In genomic region chr5:81908044-81908443, GRCh38 we compare ENCODE assay signal across 23 cellular contexts.
DNase-seq lines count a peak whose midpoint lies in the region; ATAC-seq and TF ChIP-seq lines count a peak whose summit lies in the region.
"Had no signal": no experiment of that assay in that cellular context is flagged by ENCODE, and none has a peak within 500 bp of the region (broad histone marks: within the 10 kb centered on the region; RNA-seq: fewer than 3 reads in every experiment).

No MANE protein-coding gene starts in this region.

- no peak overlapping the region for H3K27ac ChIP-seq in KMS-11

- in situ Hi-C loops in astrocyte of the spinal cord (cut with HindIII; ENCODE audit: low sequenced_read_pairs) (no loop called here), G401 (cut with HindIII; ENCODE audit: low sequenced_read_pairs) (no loop called here)

- H3K4me3 Mint-ChIP-seq in mesothelial cell of epicardium, result no peak overlapping the region
- no peak overlapping the region for H3K4me3 Mint-ChIP-seq in stimulated activated memory B cell treated with anti-CD40 and anti-IgM and Interleukin-4, amounts not matched to agents 10 μg/mL and 1 μg/mL and 100 μg/mL, for 72 hours
- H3K4me3 Mint-ChIP-seq: CD4-positive, alpha-beta memory T cell; T-cell had no signal

- no peak for ATAC-seq in stimulated activated memory B cell treated with anti-CD40 and anti-IgM and Interleukin-4, amounts not matched to agents 10 μg/mL and 1 μg/mL and 100 μg/mL, for 72 hours
- ATAC-seq: HepG2, T-cell had no signal

- no peak for TF ChIP-seq CTCF in KMS-11 (conservative IDR thresholded peaks at IDR 0.05; ENCODE audit: low read depth, low read length)
- TF ChIP-seq CTCF in astrocyte of the spinal cord (IDR thresholded peaks at IDR 0.05; ENCODE audit: low read depth, low read length), result no peak
- no peak for TF ChIP-seq CTCF in mesothelial cell of epicardium (IDR thresholded peaks at IDR 0.05; ENCODE audit: unreplicated experiment)

- H3K27me3 Mint-ChIP-seq in mesothelial cell of epicardium (ENCODE audit: low read depth), result no peaks in the 10 kb centered on the region
- H3K27me3 Mint-ChIP-seq in stimulated activated memory B cell treated with anti-CD40 and anti-IgM and Interleukin-4, amounts not matched to agents 10 μg/mL and 1 μg/mL and 100 μg/mL, for 72 hours, result no peaks in the 10 kb centered on the region
- H3K27me3 Mint-ChIP-seq: CD4-positive, alpha-beta memory T cell; T-cell had no signal

- no peaks in the 10 kb centered on the region for H3K9me3 Mint-ChIP-seq in mesothelial cell of epicardium
- H3K9me3 Mint-ChIP-seq in stimulated activated memory B cell treated with anti-CD40 and anti-IgM and Interleukin-4, amounts not matched to agents 10 μg/mL and 1 μg/mL and 100 μg/mL, for 72 hours, result no peaks in the 10 kb centered on the region
- H3K9me3 Mint-ChIP-seq: T-cell had no signal

- H4K20me1 ChIP-seq in KMS-11 (ENCODE audit: insufficient read depth), result no peaks in the 10 kb centered on the region

- DNase-seq in astrocyte of the spinal cord (ENCODE audit: low read depth, low spot score) (peak; percentile 3), mesothelial cell of epicardium (ENCODE audit: low spot score in 2 of 2, unreplicated experiment in 2 of 2) (no peak), G401 (ENCODE audit: low spot score) (no peak), T-helper 9 cell (no peak), CD1c-positive myeloid dendritic cell (ENCODE audit: extremely low spot score) (no peak)
- DNase-seq: CD4-positive, alpha-beta memory T cell; COR-L47; DMS79; EL; GF-D8; Kasumi-1; NCI-H146; NCI-H1930; NCI-H2107; NCI-H446; NCI-H524 treated with DMSO at 0.1 percent for 48 hours; NCI-H82; Right ventricle myocardium superior; RPMI8226; T-cell had no signal

- H3K36me3 Mint-ChIP-seq in mesothelial cell of epicardium, result no peaks in the 10 kb centered on the region
- H3K36me3 Mint-ChIP-seq in stimulated activated memory B cell treated with anti-CD40 and anti-IgM and Interleukin-4, amounts not matched to agents 10 μg/mL and 1 μg/mL and 100 μg/mL, for 72 hours, result no peaks in the 10 kb centered on the region
- H3K36me3 Mint-ChIP-seq: CD4-positive, alpha-beta memory T cell; T-cell had no signal

- H3K36me3 ChIP-seq in KMS-11 (ENCODE audit: insufficient read depth), result no peaks in the 10 kb centered on the region

- H3K9ac ChIP-seq in KMS-11, result no peak overlapping the region

- H3K4me2 ChIP-seq in KMS-11, result peak overlapping the region; percentile 5; the same call in 1 of the 2 replicates

- peak overlapping the region; percentile 58 for H3K27ac Mint-ChIP-seq in mesothelial cell of epicardium
- peak overlapping the region; percentile 67 for H3K27ac Mint-ChIP-seq in stimulated activated memory B cell treated with anti-CD40 and anti-IgM and Interleukin-4, amounts not matched to agents 10 μg/mL and 1 μg/mL and 100 μg/mL, for 72 hours
- H3K27ac Mint-ChIP-seq: CD4-positive, alpha-beta memory T cell; T-cell had no signal

- peaks cover 20% of the 10 kb centered on the region for H3K4me1 ChIP-seq in KMS-11 (ENCODE audit: low read depth, poor library complexity, severe bottlenecking)

- H2AFZ ChIP-seq in KMS-11 (ENCODE audit: low read depth), result no peak overlapping the region

- H3K4me3 ChIP-seq in KMS-11 (IDR thresholded peaks at IDR 0.05; ENCODE audit: insufficient read depth, low read depth, low read length) (no peak overlapping the region), astrocyte of the spinal cord (ENCODE audit: low read depth, low read length) (no peak overlapping the region)

- H3K79me2 ChIP-seq in KMS-11 (ENCODE audit: insufficient read depth, low read depth), result no peaks in the 10 kb centered on the region

- H3K27me3 ChIP-seq in KMS-11 (ENCODE audit: insufficient read depth, low read depth), result no peaks in the 10 kb centered on the region

- H3K4me1 Mint-ChIP-seq in mesothelial cell of epicardium, result peaks cover 47% of the 10 kb centered on the region
- H3K4me1 Mint-ChIP-seq in stimulated activated memory B cell treated with anti-CD40 and anti-IgM and Interleukin-4, amounts not matched to agents 10 μg/mL and 1 μg/mL and 100 μg/mL, for 72 hours, result peaks cover 44% of the 10 kb centered on the region
- H3K4me1 Mint-ChIP-seq: CD4-positive, alpha-beta memory T cell; T-cell had no signal
